ENCODE assay signal across 23 cellular contexts in the genomic region with DNA sequence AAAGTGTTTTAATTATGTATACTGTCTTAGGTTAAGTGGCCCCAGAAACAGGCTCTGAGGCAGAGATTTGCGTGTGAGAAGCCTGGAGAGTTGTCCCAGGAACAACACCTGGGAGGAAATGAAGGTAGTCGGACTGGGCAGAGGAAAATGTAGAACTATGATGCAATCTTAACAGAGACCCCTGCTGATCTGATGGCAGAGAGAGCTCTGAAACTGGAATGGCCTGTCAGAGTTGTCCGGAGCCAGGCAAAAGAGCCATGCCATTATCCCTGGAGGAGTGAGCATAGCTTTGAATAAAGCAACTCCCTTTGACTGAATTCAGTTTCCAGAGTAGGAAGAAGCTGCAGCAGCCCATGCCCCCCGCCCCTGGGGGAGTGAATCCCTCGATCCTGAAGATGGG.
DNase-seq lines count a peak whose midpoint lies in the region; ATAC-seq and TF ChIP-seq lines count a peak whose summit lies in the region.
"Had no signal": no experiment of that assay in that cellular context is flagged by ENCODE, and none has a peak within 500 bp of the region (broad histone marks: within the 10 kb centered on the region; RNA-seq: fewer than 3 reads in every experiment).

No MANE protein-coding gene starts in this region.

- H3K9me2 ChIP-seq in GM23338 (ENCODE audit: insufficient read depth) (no peaks in the 10 kb centered on the region; the same call in none of the 2 replicates), OCI-LY7 (ENCODE audit: insufficient read depth, low read length) (no peaks in the 10 kb centered on the region)

- H2AFZ ChIP-seq in GM23338: peak overlapping the region; percentile 63
- no peak overlapping the region for H2AFZ ChIP-seq in OCI-LY7 (ENCODE audit: low read length)
- no peak overlapping the region for H2AFZ ChIP-seq in neural progenitor cell (replicated peaks)
- H2AFZ ChIP-seq: GM23248 had no signal

- DNase-seq in GM23338 (ENCODE audit: low spot score) (peak; percentile 17), OCI-LY7 (ENCODE audit: low spot score) (no peak), iPS-NIHi11 (ENCODE audit: low spot score) (peak; percentile 14), neural progenitor cell (ENCODE audit: low spot score) (peak; percentile 16), D341Med (ENCODE audit: low spot score) (no peak), NOMO-1 (lab: John Stamatoyannopoulos, UW; ENCODE audit: unreplicated experiment in 2 of 2) (no peak), activated gamma-delta T cell treated with Interleukin-2 at 50 U/mL for 16 hours (no peak)
- DNase-seq: 8988T; Calu3; CD8-positive, alpha-beta T cell; DMS 273 treated with DMSO at 0.1 percent for 48 hours; DMS53; DND-41; EL; GM23248; H7; HFFc6 had no signal

- no peaks in the 10 kb centered on the region for H3F3A ChIP-seq in GM23338 (replicated peaks; ENCODE audit: low read depth)
- no peaks in the 10 kb centered on the region for H3F3A ChIP-seq in neural progenitor cell (ENCODE audit: low read depth)

- no peaks in the 10 kb centered on the region for H4K20me1 ChIP-seq in GM23338 (replicated peaks; ENCODE audit: insufficient read depth)
- no peaks in the 10 kb centered on the region for H4K20me1 ChIP-seq in OCI-LY7 (ENCODE audit: insufficient read depth, low read length)
- no peaks in the 10 kb centered on the region for H4K20me1 ChIP-seq in neural progenitor cell (ENCODE audit: low read depth)
- H4K20me1 ChIP-seq: BLaER1 treated with 17β-estradiol and CSF1 and Interleukin-3, amounts not matched to agents 10 nM and 100 nM had no signal

- ATAC-seq in GM23338: no peak
- ATAC-seq in HG03460 (IDR thresholded peaks at IDR 0.05; ENCODE audit: unreplicated experiment): no peak
- ATAC-seq: CD8-positive, alpha-beta T cell; HCT116; HepG2 had no signal

- TF ChIP-seq CTCF in GM23338 (conservative IDR thresholded peaks at IDR 0.05; ENCODE audit: low read depth in 2 of 2): no peak
- no peak for TF ChIP-seq CTCF in OCI-LY7 (conservative IDR thresholded peaks at IDR 0.05; ENCODE audit: low read length)
- no peak for TF ChIP-seq CTCF in neural progenitor cell (IDR thresholded peaks at IDR 0.05)

- BruUV-seq in OCI-LY7 (replicated peaks; lab: Mats Ljungman, UMichigan): no TSS peak

- H3K4me3 Mint-ChIP-seq in GM23338 (no peak overlapping the region), neural progenitor cell (no peak overlapping the region)
- H3K4me3 Mint-ChIP-seq: B cell; CD8-positive, alpha-beta T cell; HFFc6; IgD-negative memory B cell had no signal

- H3K9me3 Mint-ChIP-seq in GM23338 (no peaks in the 10 kb centered on the region), neural progenitor cell (peaks cover 2% of the 10 kb centered on the region)
- H3K9me3 Mint-ChIP-seq: CD8-positive, alpha-beta T cell had no signal

- H3K4me1 Mint-ChIP-seq in GM23338 (peaks cover 11% of the 10 kb centered on the region), neural progenitor cell (peaks cover 10% of the 10 kb centered on the region)
- H3K4me1 Mint-ChIP-seq: B cell, IgD-negative memory B cell had no signal

- H3K79me2 ChIP-seq in GM23338 (replicated peaks; ENCODE audit: insufficient read depth) (no peaks in the 10 kb centered on the region), OCI-LY7 (ENCODE audit: insufficient read depth, low read depth, low read length) (peaks cover 17% of the 10 kb centered on the region; the same call in 1 of the 2 replicates), neural progenitor cell (ENCODE audit: low read depth) (no peaks in the 10 kb centered on the region)

- H3K36me3 Mint-ChIP-seq in GM23338 (ENCODE audit: low read depth) (no peaks in the 10 kb centered on the region), neural progenitor cell (no peaks in the 10 kb centered on the region)
- H3K36me3 Mint-ChIP-seq: CD8-positive, alpha-beta T cell; IgD-negative memory B cell had no signal

- H3K4me2 ChIP-seq in GM23338: no peak overlapping the region
- 0 out of 2 replicates have a peak overlapping the region, but pooled peaks have one; percentile 20 for H3K4me2 ChIP-seq in OCI-LY7 (ENCODE audit: low read length)
- H3K4me2 ChIP-seq in neural progenitor cell: no peak overlapping the region
- H3K4me2 ChIP-seq: BLaER1 treated with 17β-estradiol and CSF1 and Interleukin-3, amounts not matched to agents 10 nM and 100 nM had no signal

- H3K27me3 Mint-ChIP-seq in GM23338 (ENCODE audit: insufficient read depth, low read depth, poor library complexity): peaks cover 2% of the 10 kb centered on the region
- H3K27me3 Mint-ChIP-seq in neural progenitor cell (ENCODE audit: insufficient read depth, low read depth): no peaks in the 10 kb centered on the region
- H3K27me3 Mint-ChIP-seq: B cell, IgD-negative memory B cell had no signal

- H3K4me1 ChIP-seq in GM23338 (ENCODE audit: insufficient read depth) (peaks cover 6% of the 10 kb centered on the region; the same call in 1 of the 2 replicates), OCI-LY7 (ENCODE audit: insufficient read depth, low read length, poor library complexity, severe bottlenecking) (peaks cover 14% of the 10 kb centered on the region), neural progenitor cell (peaks cover 4% of the 10 kb centered on the region)
- H3K4me1 ChIP-seq: BLaER1 treated with 17β-estradiol and CSF1 and Interleukin-3, amounts not matched to agents 10 nM and 100 nM had no signal

- no peaks in the 10 kb centered on the region for H3K27me3 ChIP-seq in GM23338 (ENCODE audit: insufficient read depth)
- no peaks in the 10 kb centered on the region for H3K27me3 ChIP-seq in neural progenitor cell
- H3K27me3 ChIP-seq: BLaER1 treated with 17β-estradiol and CSF1 and Interleukin-3, amounts not matched to agents 10 nM and 100 nM had no signal

- H3K27ac ChIP-seq in GM23338 (ENCODE audit: low read depth) (no peak overlapping the region), OCI-LY7 (ENCODE audit: low read depth, low read length, poor library complexity, severe bottlenecking) (no peak overlapping the region), neural progenitor cell (no peak overlapping the region)
- H3K27ac ChIP-seq: BLaER1 treated with 17β-estradiol and CSF1 and Interleukin-3, amounts not matched to agents 10 nM and 100 nM; GM23248 had no signal

- intact Hi-C loops in OCI-LY7 (cut with micrococcal nuclease; ENCODE audit: unreplicated experiment): no loop called here

- no peaks in the 10 kb centered on the region for H3K36me3 ChIP-seq in GM23338 (ENCODE audit: insufficient read depth)
- peaks cover 4% of the 10 kb centered on the region; the same call in 1 of the 2 replicates for H3K36me3 ChIP-seq in OCI-LY7 (ENCODE audit: insufficient read depth, low read length)
- no peaks in the 10 kb centered on the region for H3K36me3 ChIP-seq in neural progenitor cell
- H3K36me3 ChIP-seq: BLaER1 treated with 17β-estradiol and CSF1 and Interleukin-3, amounts not matched to agents 10 nM and 100 nM had no signal

- POLR2A ChIA-PET in OCI-LY7 (lab: Charles Lee): interaction anchor here (0.6 to 2.3 kb wide), 3 partner anchors 13 to 1088 kb away, joined by 3 to 12 read pairs (median 4); no protein-coding TSS in a partner anchor

- no peak overlapping the region for H3K4me3 ChIP-seq in GM23338
- no peak overlapping the region for H3K4me3 ChIP-seq in OCI-LY7 (ENCODE audit: low read depth, low read length, poor library complexity, severe bottlenecking)
- no peak overlapping the region for H3K4me3 ChIP-seq in neural progenitor cell
- H3K4me3 ChIP-seq: BLaER1 treated with 17β-estradiol and CSF1 and Interleukin-3, amounts not matched to agents 10 nM and 100 nM; GM23248 had no signal

- no peak overlapping the region for H3K9ac ChIP-seq in neural progenitor cell
- H3K9ac ChIP-seq: BLaER1 treated with 17β-estradiol and CSF1 and Interleukin-3, amounts not matched to agents 10 nM and 100 nM; GM23248 had no signal

- H3K27ac Mint-ChIP-seq in GM23338 (peak overlapping the region; percentile 19; the same call in 1 of the 2 replicates), neural progenitor cell (no peak overlapping the region)
- H3K27ac Mint-ChIP-seq: B cell; CD8-positive, alpha-beta T cell; HFFc6; IgD-negative memory B cell had no signal

- CTCF ChIA-PET in OCI-LY7 (lab: Charles Lee; ENCODE audit: unreplicated experiment): no interaction called here

- H3K9me3 ChIP-seq in OCI-LY7 (ENCODE audit: low read length): no peaks in the 10 kb centered on the region
- H3K9me3 ChIP-seq in neural progenitor cell (ENCODE audit: low read depth): no peaks in the 10 kb centered on the region
- H3K9me3 ChIP-seq: BLaER1 treated with 17β-estradiol and CSF1 and Interleukin-3, amounts not matched to agents 10 nM and 100 nM had no signal

TF ChIP-seq in GM23338, 12 proteins besides CTCF, POLR2A, EP300 and RAD21:
- no peak for TF ChIP-seq ZNF114 (CRISPR knock-in tag; IDR thresholded peaks at IDR 0.05)
- no peak for TF ChIP-seq STAT1 (IDR thresholded peaks at IDR 0.05; ENCODE audit: unreplicated experiment)
- TF ChIP-seq, protein P1, sequence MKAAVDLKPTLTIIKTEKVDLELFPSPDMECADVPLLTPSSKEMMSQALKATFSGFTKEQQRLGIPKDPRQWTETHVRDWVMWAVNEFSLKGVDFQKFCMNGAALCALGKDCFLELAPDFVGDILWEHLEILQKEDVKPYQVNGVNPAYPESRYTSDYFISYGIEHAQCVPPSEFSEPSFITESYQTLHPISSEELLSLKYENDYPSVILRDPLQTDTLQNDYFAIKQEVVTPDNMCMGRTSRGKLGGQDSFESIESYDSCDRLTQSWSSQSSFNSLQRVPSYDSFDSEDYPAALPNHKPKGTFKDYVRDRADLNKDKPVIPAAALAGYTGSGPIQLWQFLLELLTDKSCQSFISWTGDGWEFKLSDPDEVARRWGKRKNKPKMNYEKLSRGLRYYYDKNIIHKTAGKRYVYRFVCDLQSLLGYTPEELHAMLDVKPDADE (IDR thresholded peaks at IDR 0.05): no peak
- no peak for TF ChIP-seq CREB1 (CRISPR knock-in tag; IDR thresholded peaks at IDR 0.05; ENCODE audit: low read depth)
- TF ChIP-seq JUNB (IDR thresholded peaks at IDR 0.05; ENCODE audit: unreplicated experiment): no peak

Comparison
In these comparisons a context has a peak if more than half of its experiments do, and no peak if none do; other contexts are left out.
1. DNase-seq: peak in GM23338 (single experiment), iPS-NIHi11 (single experiment) and neural progenitor cell (single experiment); none in OCI-LY7 (single experiment), D341Med (single experiment), NOMO-1 (0 of 2) and activated gamma-delta T cell treated with Interleukin-2 at 50 U/mL for 16 hours (single experiment).